22 cellular contexts compared by ENCODE assay signal in the genomic region with DNA sequence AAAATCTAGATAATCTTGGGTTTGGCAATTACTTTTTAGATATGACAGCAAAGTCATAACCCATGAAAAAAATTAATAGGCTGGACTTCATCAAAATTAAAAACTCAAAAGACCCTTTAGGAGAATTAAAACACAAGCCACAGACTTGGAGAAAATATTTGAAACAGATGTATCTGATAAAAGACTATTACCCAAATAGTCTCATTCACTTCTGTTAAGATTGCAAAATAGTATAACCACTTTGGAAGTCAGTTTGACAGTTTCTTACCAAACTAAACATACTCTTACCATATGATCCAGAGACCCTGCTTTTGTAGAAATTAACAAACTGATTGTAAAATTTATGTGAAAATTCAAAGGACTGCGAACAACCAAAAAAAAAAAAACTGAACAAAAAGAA. TPM values are rescaled to one million over a fixed set of nuclear protein-coding genes. Genes with fewer than 3 reads are reported as not detected.
"Had no signal": no experiment of that assay in that cellular context is flagged by ENCODE, and none has a peak within 500 bp of the region (broad histone marks: within the 10 kb centered on the region; RNA-seq: fewer than 3 reads in every experiment).

No MANE protein-coding gene starts in this region.

- ATAC-seq: foreskin keratinocyte; left cardiac atrium; psoas muscle; right lobe of liver; stimulated activated effector memory CD8-positive, alpha-beta T cell treated with anti-CD3 and anti-CD28 coated beads, Interleukin-12 subunit alpha, Interleukin-12 subunit beta, amount 100 ng/mL, for 72 hours; stimulated activated naive CD8-positive, alpha-beta T cell treated with anti-CD3 and anti-CD28 coated beads, Interleukin-15, Interleukin-2, amounts not matched to agents 100 U/mL and 50 U/mL, for 24 hours had no signal

- H3K36me3 ChIP-seq: left ventricle myocardium inferior, right lobe of liver, suprapubic skin, thyroid gland, vagina had no signal

- FAIRE-seq: endothelial cell of umbilical vein, kidney had no signal

- H3K9me3 ChIP-seq: left ventricle myocardium inferior, psoas muscle, right lobe of liver, suprapubic skin, thyroid gland, vagina had no signal

- H3K4me3 ChIP-seq: left ventricle myocardium inferior, lung, psoas muscle, right lobe of liver, suprapubic skin, thyroid gland, vagina had no signal

- H3K27me3 ChIP-seq: foreskin keratinocyte, right lobe of liver, suprapubic skin, thyroid gland, vagina had no signal

- DNase-seq: erythroblast; foreskin keratinocyte; immature natural killer cell; kidney; left cardiac atrium; left ventricle myocardium inferior; mesenchymal stem cell; naive B cell; occipital lobe; psoas muscle; retina; right lobe of liver; stimulated activated CD4-positive, alpha-beta T cell treated with anti-CD3 and anti-CD28 coated beads, Interleukin-4, amount 100 ng/mL, for 1 hour; stimulated activated CD8-positive, alpha-beta memory T cell treated with anti-CD3 and anti-CD28 coated beads, Interleukin-4, amount 100 ng/mL, for 48 hours; stimulated activated naive CD8-positive, alpha-beta T cell treated with anti-CD3 and anti-CD28 coated beads, Interleukin-15, Interleukin-2, amounts not matched to agents 100 U/mL and 50 U/mL, for 24 hours; thyroid gland had no signal

- H3K4me1 ChIP-seq: parathyroid adenoma, right lobe of liver had no signal

- H3K27ac ChIP-seq: foreskin keratinocyte, left ventricle myocardium inferior, parathyroid adenoma, psoas muscle, right lobe of liver, suprapubic skin, thyroid gland, vagina had no signal

RNA-seq across cellular contexts. Expression of a gene that starts 32.5 kb away (rescaled TPM):
- polyA plus RNA-seq: immature natural killer cell had no signal
